8 cellular contexts compared by ENCODE assay signal in the genomic region with DNA sequence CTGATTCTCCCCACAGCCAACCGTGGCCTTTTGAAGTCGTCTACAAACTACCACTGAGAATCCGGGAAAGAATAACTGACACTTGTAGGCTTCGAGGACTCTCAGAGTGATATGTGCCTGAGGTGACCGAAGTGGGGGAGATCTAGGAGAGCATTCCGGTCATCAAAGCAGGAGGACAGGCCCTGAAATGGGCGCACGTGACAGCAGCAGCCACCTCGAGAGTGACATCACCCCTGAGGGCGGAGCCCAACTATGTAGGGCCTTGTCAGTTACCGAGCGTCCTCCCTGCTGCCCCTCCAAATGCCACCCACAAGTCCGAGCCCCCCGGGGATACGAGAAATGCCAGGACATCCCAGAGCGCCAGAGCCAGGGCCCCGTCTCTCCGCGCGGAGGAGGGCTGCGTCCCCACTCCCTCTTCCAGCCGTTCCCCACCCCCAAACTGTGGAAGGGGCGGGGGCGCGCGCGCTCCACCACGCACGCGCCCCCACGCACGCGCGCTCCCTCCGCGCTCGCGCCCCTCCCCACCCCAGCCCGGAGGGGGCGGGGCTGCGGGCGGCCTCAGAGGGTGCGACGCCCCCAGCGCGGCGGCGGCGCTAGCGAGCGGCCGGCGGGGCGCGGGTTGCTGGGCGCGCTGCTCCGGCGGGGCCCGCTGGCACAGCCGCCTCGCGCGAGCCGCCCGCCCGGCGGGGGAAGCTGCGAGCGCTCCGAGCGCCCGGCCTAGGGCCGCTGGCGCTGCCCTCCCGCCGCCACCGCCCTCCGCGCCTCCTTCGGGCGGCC. TPM values are rescaled to one million over a fixed set of nuclear protein-coding genes. Genes with fewer than 3 reads are reported as not detected.
A peak's percentile ranks its signal among the peaks of the same experiment; 100 is the strongest.
DNase-seq lines count a peak whose midpoint lies in the region; ATAC-seq, FAIRE-seq and TF ChIP-seq lines count a peak whose summit lies in the region.

A gene (plus strand): TSS at position 587 of the 777 bp plus-strand sequence. CDS start 43,325 bp downstream, outside the sequence.

- H3K27ac Mint-ChIP-seq in chondrocyte (ENCODE audit: unreplicated experiment) = peak within 1 kb of the TSS; percentile 89

- TF ChIP-seq CTCF in GM12864 (IDR thresholded peaks at IDR 0.05; ENCODE audit: low read depth, low read length, missing control alignments) = no peak
- TF ChIP-seq CTCF in chondrocyte (IDR thresholded peaks at IDR 0.05) = no peak
- TF ChIP-seq CTCF in kidney (IDR thresholded peaks at IDR 0.05; ENCODE audit: borderline replicate concordance, extremely low read depth, insufficient read depth) = no peak

- no peaks in the 10 kb centered on the region for H3K36me3 Mint-ChIP-seq in chondrocyte (ENCODE audit: low read depth)

- peak within 1 kb of the TSS; percentile 86 for H3K4me3 Mint-ChIP-seq in chondrocyte (ENCODE audit: unreplicated experiment)

- peak within 1 kb of the TSS; percentile 56 for H3K4me3 ChIP-seq in GM12864 (ENCODE audit: low read depth, low read length)
- peak within 1 kb of the TSS; percentile 84 to 88 for H3K4me3 ChIP-seq in kidney (ENCODE audit: low read length in 2 of 2)

- peak within 1 kb of the TSS; percentile 74 to 78 for H3K9ac ChIP-seq in kidney (ENCODE audit: low read length in 2 of 2)

- no peaks in the 10 kb centered on the region for H3K9me3 ChIP-seq in kidney (ENCODE audit: control insufficient read depth in 1 of 2, low read length in 2 of 2)

- peaks cover 34% of the 10 kb centered on the region for H3K4me1 Mint-ChIP-seq in chondrocyte (ENCODE audit: low read depth)

- H3K27me3 Mint-ChIP-seq in chondrocyte (ENCODE audit: low read depth) = no peaks in the 10 kb centered on the region

- intact Hi-C loops in kidney (cut with DNase I) = loop anchor here (10.0 kb wide), 1 partner anchor 261 kb away; no protein-coding TSS in a partner anchor

- H3K27ac ChIP-seq in kidney (ENCODE audit: low read depth in 2 of 2, low read length in 2 of 2) = peak within 1 kb of the TSS; percentile 75

- H3K4me1 ChIP-seq in kidney (ENCODE audit: control insufficient read depth in 1 of 2, insufficient read depth in 1 of 2, low read depth in 1 of 2, low read length in 2 of 2) = peaks cover 3 to 8% of the 10 kb centered on the region in 2 donors

- ATAC-seq in HG03064 (IDR thresholded peaks at IDR 0.05; ENCODE audit: low read depth, unreplicated experiment) = peak; percentile 57

- no peaks in the 10 kb centered on the region for H3K9me3 Mint-ChIP-seq in chondrocyte (ENCODE audit: low read depth)

- DNase-seq in GM12864 (ENCODE audit: low read depth) = peak; percentile 13
- peak; percentile 46 for DNase-seq in NCI-H226
- DNase-seq in activated CD4-positive, alpha-beta T cell treated with anti-CD3 and anti-CD28 coated beads for 4 hours = peak; percentile 79 to 82
- peak; percentile 93 for DNase-seq in chondrocyte (ENCODE audit: low spot score)
- DNase-seq in kidney = peak; percentile 93
- peak; percentile 35 to 60 for DNase-seq in stimulated activated CD4-positive, alpha-beta T cell treated with anti-CD3 and anti-CD28 coated beads, Interleukin-12 subunit alpha, Interleukin-12 subunit beta, amount 100 ng/mL, for 24 hours (ENCODE audit: low read depth in 2 of 2)
- no peak for DNase-seq in NK-92 (lab: John Stamatoyannopoulos, UW; ENCODE audit: unreplicated experiment)

- FAIRE-seq in kidney (lab: Jason Lieb, UNC) = no peak

- no peaks in the 10 kb centered on the region for H3K36me3 ChIP-seq in kidney (ENCODE audit: control insufficient read depth in 1 of 2, insufficient read depth in 2 of 2, low read length in 2 of 2)

RNA-seq across cellular contexts. Expression of the gene that starts here (rescaled TPM):
- 52.1 to 55.7 TPM (median 55.3 TPM) in 3 replicates for total RNA-seq in chondrocyte
- total RNA-seq in kidney = 73.9 TPM
- 3.2 TPM for polyA plus RNA-seq in kidney (ENCODE audit: insufficient read depth, low read depth, low replicate concordance)
